7 cellular contexts compared by ENCODE assay signal in genomic region chr3:38090453-38090852, GRCh38. TPM values are rescaled to one million over a fixed set of nuclear protein-coding genes. Genes with fewer than 3 reads are reported as not detected.
"Had no signal": no experiment of that assay in that cellular context is flagged by ENCODE, and none has a peak within 500 bp of the region (broad histone marks: within the 10 kb centered on the region; RNA-seq: fewer than 3 reads in every experiment).

No MANE protein-coding gene starts in this region.

- H3K9ac ChIP-seq: GM23248 had no signal

- FAIRE-seq: H54, HTR-8/SVneo had no signal

- DNase-seq: GM23248, GOT3, H9, HCEC 1CT, KBM-7 had no signal

- H3K9me3 Mint-ChIP-seq: H9 had no signal

- H2AFZ ChIP-seq: GM23248 had no signal

- H3K27ac ChIP-seq: GM23248 had no signal

- H3K4me3 ChIP-seq: GM23248 had no signal

- H3K4me3 Mint-ChIP-seq: H9 had no signal

- H3K4me1 Mint-ChIP-seq: H9 had no signal

RNA-seq across cellular contexts. Expression of gene DLEC1, which starts 51.4 kb away (rescaled TPM):
- total RNA-seq: GM23248 had no signal
